18 cellular contexts compared by ENCODE assay signal in the genomic region with DNA sequence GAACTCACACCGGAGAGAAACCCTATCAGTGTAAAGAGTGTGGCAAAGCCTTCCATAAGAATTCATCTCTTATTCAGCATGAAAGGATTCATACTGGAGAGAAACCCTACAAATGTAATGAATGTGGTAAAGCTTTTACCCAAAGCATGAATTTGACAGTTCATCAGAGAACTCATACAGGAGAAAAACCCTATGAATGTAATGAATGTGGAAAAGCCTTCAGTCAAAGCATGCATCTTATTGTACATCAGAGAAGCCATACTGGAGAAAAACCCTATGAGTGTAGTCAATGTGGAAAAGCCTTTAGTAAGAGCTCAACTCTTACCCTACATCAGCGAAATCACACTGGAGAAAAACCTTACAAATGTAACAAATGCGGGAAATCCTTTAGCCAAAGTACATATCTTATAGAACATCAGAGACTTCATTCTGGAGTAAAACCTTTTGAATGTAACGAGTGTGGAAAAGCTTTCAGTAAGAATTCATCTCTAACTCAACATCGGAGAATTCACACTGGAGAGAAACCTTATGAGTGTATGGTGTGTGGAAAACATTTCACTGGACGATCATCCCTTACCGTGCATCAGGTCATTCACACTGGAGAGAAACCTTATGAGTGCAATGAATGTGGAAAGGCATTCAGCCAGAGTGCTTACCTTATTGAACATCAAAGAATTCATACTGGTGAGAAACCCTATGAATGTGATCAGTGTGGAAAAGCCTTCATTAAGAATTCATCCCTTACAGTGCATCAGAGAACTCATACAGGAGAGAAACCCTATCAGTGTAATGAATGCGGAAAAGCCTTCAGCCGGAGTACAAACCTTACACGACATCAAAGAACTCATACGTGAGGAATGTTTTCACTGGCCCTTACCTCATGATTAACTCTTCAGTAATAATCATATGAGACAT. TPM values are rescaled to one million over a fixed set of nuclear protein-coding genes. Genes with fewer than 3 reads are reported as not detected.
DNase-seq lines count a peak whose midpoint lies in the region; ATAC-seq, FAIRE-seq and TF ChIP-seq lines count a peak whose summit lies in the region.
"Had no signal": no experiment of that assay in that cellular context is flagged by ENCODE, and none has a peak within 500 bp of the region (broad histone marks: within the 10 kb centered on the region; RNA-seq: fewer than 3 reads in every experiment).

No MANE protein-coding gene starts in this region.

- no peak overlapping the region for H3K9ac ChIP-seq in BLaER1
- no peak overlapping the region for H3K9ac ChIP-seq in HCT116 (ENCODE audit: low read length)
- no peak overlapping the region for H3K9ac ChIP-seq in K562 (ENCODE audit: insufficient read depth in 1 of 2, low read depth in 2 of 2, low read length in 2 of 2)

- in situ Hi-C loops in K562 (cut with MboI), result no loop called here

- BruUV-seq in HCT116 (replicated peaks; lab: Mats Ljungman, UMichigan) (no TSS peak), K562 (replicated peaks; lab: Mats Ljungman, UMichigan) (no TSS peak)

- TF ChIP-seq CTCF in HCT116 (IDR thresholded peaks at IDR 0.05 in 2 of 3, conservative IDR thresholded peaks at IDR 0.05 in 1 of 3; ENCODE audit: borderline replicate concordance in 1 of 3, insufficient read depth in 1 of 3, low read depth in 2 of 3, low read length in 2 of 3) (no peak), K562 (IDR thresholded peaks at IDR 0.05 in 2 of 3, conservative IDR thresholded peaks at IDR 0.05 in 1 of 3; ENCODE audit: insufficient read depth in 2 of 3, low read depth in 1 of 3, low read length in 3 of 3) (no peak), spleen (IDR thresholded peaks at IDR 0.05 in 8 of 11, conservative IDR thresholded peaks at IDR 0.05 in 3 of 11) (no peak)

- no peaks in the 10 kb centered on the region for H3K9me1 ChIP-seq in K562 (ENCODE audit: control insufficient read depth, insufficient read depth, low read length)

- H3K27me3 ChIP-seq in BLaER1, result no peaks in the 10 kb centered on the region
- no peaks in the 10 kb centered on the region for H3K27me3 ChIP-seq in HCT116 (ENCODE audit: insufficient read depth, low read length)
- H3K27me3 ChIP-seq in K562 (ENCODE audit: control insufficient read depth in 2 of 2, insufficient read depth in 2 of 2, low read length in 2 of 2), result no peaks in the 10 kb centered on the region
- no peaks in the 10 kb centered on the region for H3K27me3 ChIP-seq in muscle layer of duodenum (ENCODE audit: low read depth, low read length)
- H3K27me3 ChIP-seq in spleen (replicated peaks in 1 of 7), result no peaks in the 10 kb centered on the region

- 0 out of 2 replicates have a peak overlapping the region, but pooled peaks have one; percentile 16 for H3K4me3 ChIP-seq in BLaER1
- H3K4me3 ChIP-seq in HCT116 (replicated peaks in 1 of 2; ENCODE audit: low read depth in 1 of 2, low read length in 2 of 2), result no peak overlapping the region
- H3K4me3 ChIP-seq in K562, result no peak overlapping the region
- H3K4me3 ChIP-seq in muscle layer of duodenum (ENCODE audit: low read depth in 1 of 2, low read length in 2 of 2), result peak overlapping the region; percentile 17 to 40
- H3K4me3 ChIP-seq in spleen, result no peak overlapping the region

- H3K36me3 ChIP-seq in BLaER1 (peaks cover 70% of the 10 kb centered on the region), HCT116 (ENCODE audit: control insufficient read depth in 1 of 2, insufficient read depth in 2 of 2, low read length in 2 of 2) (no peaks in the 10 kb centered on the region), K562 (ENCODE audit: control insufficient read depth, insufficient read depth, low read length) (no peaks in the 10 kb centered on the region), muscle layer of duodenum (ENCODE audit: control insufficient read depth in 1 of 2, insufficient read depth in 2 of 2, low read length in 2 of 2) (peaks cover 7 to 86% of the 10 kb centered on the region in 2 donors), spleen (peaks cover 0 to 57% (median 20%) of the 10 kb centered on the region in 6 donors)

- H3K27ac ChIP-seq in BLaER1 (no peak overlapping the region), HCT116 (ENCODE audit: low read depth, low read length) (no peak overlapping the region), K562 (ENCODE audit: extremely low read depth, low read depth, low read length) (no peak overlapping the region), muscle layer of duodenum (ENCODE audit: low read length) (no peak overlapping the region), spleen (no peak overlapping the region)

- TF ChIP-seq POLR2A in HCT116 (IDR thresholded peaks at IDR 0.05; ENCODE audit: borderline replicate concordance, extremely low read depth, insufficient read depth, insufficient read length), result no peak
- TF ChIP-seq POLR2A in K562 (conservative IDR thresholded peaks at IDR 0.05), result no peak
- TF ChIP-seq POLR2A in spleen (IDR thresholded peaks at IDR 0.05), result no peak

- H3K9me3 Mint-ChIP-seq in activated naive CD8-positive, alpha-beta T cell treated with anti-CD3 and anti-CD28 coated beads, Interleukin-2, amount 50 U/mL, for 24 hours, result peaks cover 76% of the 10 kb centered on the region

- FAIRE-seq in K562 (lab: Jason Lieb, UNC), result no peak

- DNase-seq in HCT116 (ENCODE audit: low read depth, low spot score), result no peak
- no peak for DNase-seq in K562 (ENCODE audit: extremely low read depth in 1 of 4, low spot score in 3 of 4)
- DNase-seq in activated naive CD8-positive, alpha-beta T cell treated with anti-CD3 and anti-CD28 coated beads, Interleukin-2, amount 50 U/mL, for 24 hours, result no peak
- DNase-seq in NCI-H187 (lab: John Stamatoyannopoulos, UW), result no peak
- no peak for DNase-seq in spleen
- DNase-seq: ACHN, AML-193, Caco-2, DMS79, MM.1S, NCI-H1092 treated with DMSO at 0.1 percent for 48 hours, NCI-H446, NCI-H69, SHP77 treated with DMSO at 0.1 percent for 48 hours had no signal

- H2AFZ ChIP-seq in HCT116 (ENCODE audit: low read depth, low read length, poor library complexity, severe bottlenecking) (no peak overlapping the region), K562 (ENCODE audit: low read depth, low read length) (no peak overlapping the region)

- no peaks in the 10 kb centered on the region for H3K4me1 ChIP-seq in BLaER1
- H3K4me1 ChIP-seq in HCT116 (ENCODE audit: control insufficient read depth in 1 of 2, insufficient read depth in 2 of 2, low read length in 2 of 2), result no peaks in the 10 kb centered on the region
- H3K4me1 ChIP-seq in K562 (replicated peaks in 1 of 2; ENCODE audit: control insufficient read depth in 2 of 2, insufficient read depth in 2 of 2, low read length in 2 of 2), result no peaks in the 10 kb centered on the region
- no peaks in the 10 kb centered on the region for H3K4me1 ChIP-seq in muscle layer of duodenum (ENCODE audit: control insufficient read depth in 1 of 2, insufficient read depth in 2 of 2, low read length in 2 of 2)
- no peaks in the 10 kb centered on the region for H3K4me1 ChIP-seq in spleen
- H3K4me1 ChIP-seq: Caco-2 had no signal

- CTCF ChIA-PET in HCT116 (lab: Charles Lee), result no interaction called here
- CTCF ChIA-PET in K562 (lab: Yijun Ruan, JAX; ENCODE audit: low intra/inter-chr PET ratio), result no interaction called here

- H3K79me2 ChIP-seq in HCT116 (ENCODE audit: insufficient read depth, low read length), result no peaks in the 10 kb centered on the region
- H3K79me2 ChIP-seq in K562 (ENCODE audit: control insufficient read depth, insufficient read depth, low read length), result no peaks in the 10 kb centered on the region

- no peaks in the 10 kb centered on the region for H3K9me2 ChIP-seq in HCT116 (ENCODE audit: insufficient read depth)

- POLR2A ChIA-PET in HCT116 (lab: Charles Lee) (no interaction called here), K562 (lab: Yijun Ruan, JAX) (no interaction called here)

- H3K9me3 ChIP-seq in BLaER1 (peaks cover 100% of the 10 kb centered on the region), HCT116 (ENCODE audit: control insufficient read depth in 1 of 2, insufficient read depth in 1 of 2, low read depth in 1 of 2, low read length in 2 of 2) (peaks cover 39 to 45% of the 10 kb centered on the region in 2 experiments; a peak in 2 of 4 replicates), K562 (replicated peaks; ENCODE audit: control insufficient read depth, insufficient read depth, low read depth, low read length) (peaks cover 5% of the 10 kb centered on the region), muscle layer of duodenum (ENCODE audit: control insufficient read depth in 1 of 2, low read length in 2 of 2) (peaks cover 62 to 94% of the 10 kb centered on the region in 2 donors), spleen (peaks cover 59 to 100% (median 100%) of the 10 kb centered on the region in 8 donors)

- no peak for TF ChIP-seq RAD21 in HCT116 (IDR thresholded peaks at IDR 0.05; ENCODE audit: low read depth)
- TF ChIP-seq RAD21 in K562 (CRISPR knock-in tag; conservative IDR thresholded peaks at IDR 0.05 in 1 of 2, IDR thresholded peaks at IDR 0.05 in 1 of 2), result no peak

- H3K36me3 Mint-ChIP-seq in activated naive CD8-positive, alpha-beta T cell treated with anti-CD3 and anti-CD28 coated beads, Interleukin-2, amount 50 U/mL, for 24 hours (ENCODE audit: low read depth), result peaks cover 72% of the 10 kb centered on the region

- H3K4me3 Mint-ChIP-seq in activated naive CD8-positive, alpha-beta T cell treated with anti-CD3 and anti-CD28 coated beads, Interleukin-2, amount 50 U/mL, for 24 hours, result no peak overlapping the region

- 7% methylated on average over 11 of the region's 11 CpGs for WGBS in K562 (ENCODE audit: insufficient coverage, low coverage, missing lambda C conversion rate)
- WGBS in spleen, 5 donors, result 90 to 96% (median 94%) methylated on average over 11 of the region's 11 CpGs

- intact Hi-C loops in HCT116 (cut with micrococcal nuclease), result no loop called here
- intact Hi-C loops in K562 (cut with micrococcal nuclease), result no loop called here
- intact Hi-C loops in spleen (cut with DNase I; ENCODE audit: low total_unique reads), result no loop called here

- RAD21 ChIA-PET in HCT116 (lab: Charles Lee; ENCODE audit: low non-redundant PET in 1 of 2, low total read pairs in 2 of 2, uncharacterized antibody in 2 of 2, unreplicated experiment in 2 of 2), result no interaction called here

- H3K27ac Mint-ChIP-seq in activated naive CD8-positive, alpha-beta T cell treated with anti-CD3 and anti-CD28 coated beads, Interleukin-2, amount 50 U/mL, for 24 hours, result no peak overlapping the region

- H3K4me1 Mint-ChIP-seq in activated naive CD8-positive, alpha-beta T cell treated with anti-CD3 and anti-CD28 coated beads, Interleukin-2, amount 50 U/mL, for 24 hours, result no peaks in the 10 kb centered on the region

- H4K20me1 ChIP-seq in BLaER1 (no peaks in the 10 kb centered on the region), HCT116 (ENCODE audit: insufficient read depth) (no peaks in the 10 kb centered on the region), K562 (replicated peaks; ENCODE audit: control insufficient read depth, insufficient read depth, low read length) (no peaks in the 10 kb centered on the region)

- no peaks in the 10 kb centered on the region for H3K27me3 Mint-ChIP-seq in activated naive CD8-positive, alpha-beta T cell treated with anti-CD3 and anti-CD28 coated beads, Interleukin-2, amount 50 U/mL, for 24 hours

- no peak for TF ChIP-seq EP300 in K562 (IDR thresholded peaks at IDR 0.05; ENCODE audit: low read length)

- H3K4me2 ChIP-seq in BLaER1 (no peak overlapping the region), HCT116 (ENCODE audit: low read length) (no peak overlapping the region), K562 (ENCODE audit: insufficient read depth, low read length) (no peak overlapping the region)

- ATAC-seq in HCT116, result no peak
- ATAC-seq in K562, result no peak
- ATAC-seq in activated naive CD8-positive, alpha-beta T cell treated with anti-CD3 and anti-CD28 coated beads, Interleukin-2, amount 50 U/mL, for 24 hours, result no peak
- ATAC-seq: SK-N-SH treated with all-trans-retinoic acid at 6 μM for 48 hours had no signal

RNA-seq across cellular contexts. Expression of gene ZNF454, which starts 8.9 kb away (rescaled TPM):
- total RNA-seq in HCT116 (2021; ENCODE audit: unreplicated experiment) (0.61 TPM), K562 (2014; rRNA removed) (not detected in 2 replicates), K562 (2014; rRNA removed; fragmentation: Illumina TruSeq; extraction: Trizol) (not detected in 2 replicates), K562 (2015; rRNA removed; fragmentation: Illumina TruSeq; extraction: Trizol) (not detected in 2 replicates), K562 (2021) (not detected in 2 replicates), spleen (1 to 10 TPM; 1.3 to 4.9 (median 2.2) TPM)
- not detected in 2 replicates for polyA plus RNA-seq in HCT116 (2012)
- total RNA-seq in K562 (2011; cell fraction: chromatin; rRNA removed; ENCODE audit: low replicate concordance), result not detected in 2 replicates
- not detected in 2 replicates for total RNA-seq in K562 (2011; cell fraction: nucleolus; rRNA removed)
- not detected in 2 replicates for total RNA-seq in K562 (2011; cell fraction: nucleoplasm; rRNA removed)
- polyA plus RNA-seq in K562 (2011; rRNA removed) (not detected in 2 replicates), K562 (2014; fragmentation: Illumina TruSeq; extraction: Trizol) (not detected in 2 replicates), K562 (2014; fragmentation: Nextera tagmentation; extraction: Ambion mirVana) (not detected), K562 (2014; rRNA removed) (not detected in 2 replicates), spleen (under 1 TPM; 0.20 to 0.64 (median 0.21) TPM)
- not detected in 2 replicates for polyA plus RNA-seq in K562 (2011; cell fraction: cytosol; rRNA removed)
- polyA plus RNA-seq in K562 (2011; cell fraction: nucleus; rRNA removed), result not detected in 2 replicates
- polyA plus RNA-seq in K562 (2012), result not detected in 2 replicates
- polyA minus RNA-seq in K562 (2011; rRNA and poly(A)+ RNA removed), result not detected in 2 replicates
- polyA minus RNA-seq in K562 (2011; cell fraction: cytosol; rRNA and poly(A)+ RNA removed), result not detected in 2 replicates
- not detected in 2 replicates for polyA minus RNA-seq in K562 (2011; cell fraction: nucleus; rRNA and poly(A)+ RNA removed)
- total RNA-seq: Caco-2, RPMI7951 had no signal

RNA-seq across cellular contexts. Expression of gene ZFP2, which starts 36.4 kb away (rescaled TPM):
- total RNA-seq in HCT116 (2021; ENCODE audit: unreplicated experiment) (0.57 TPM), K562 (2014; rRNA removed) (0.16 TPM in 1 of 2 replicates, not detected in the other), K562 (2014; rRNA removed; fragmentation: Illumina TruSeq; extraction: Trizol) (not detected in 2 replicates), K562 (2015; rRNA removed; fragmentation: Illumina TruSeq; extraction: Trizol) (0.07 TPM in 1 of 2 replicates, not detected in the other), K562 (2021) (not detected in 2 replicates), spleen (1 to 10 TPM; 1.4 to 2.4 (median 2.0) TPM)
- polyA plus RNA-seq in HCT116 (2012), result 0.17 and 0.39 TPM in 2 replicates
- 0.21 TPM in 1 of 2 replicates, not detected in the other for total RNA-seq in K562 (2011; cell fraction: chromatin; rRNA removed; ENCODE audit: low replicate concordance)
- total RNA-seq in K562 (2011; cell fraction: nucleolus; rRNA removed), result 0.26 TPM in 1 of 2 replicates, not detected in the other
- not detected in 2 replicates for total RNA-seq in K562 (2011; cell fraction: nucleoplasm; rRNA removed)
- polyA plus RNA-seq in K562 (2011; rRNA removed) (0.07 and 0.13 TPM in 2 replicates), K562 (2014; fragmentation: Illumina TruSeq; extraction: Trizol) (not detected in 2 replicates), K562 (2014; fragmentation: Nextera tagmentation; extraction: Ambion mirVana) (not detected), K562 (2014; rRNA removed) (not detected in 2 replicates), spleen (1 to 10 TPM; 1.5 to 1.8 (median 1.7) TPM)
- 0.03 TPM in 1 of 2 replicates, not detected in the other for polyA plus RNA-seq in K562 (2011; cell fraction: cytosol; rRNA removed)
- polyA plus RNA-seq in K562 (2011; cell fraction: nucleus; rRNA removed), result not detected in 2 replicates
- 0.05 and 0.25 TPM in 2 replicates for polyA plus RNA-seq in K562 (2012)
- not detected in 2 replicates for polyA minus RNA-seq in K562 (2011; rRNA and poly(A)+ RNA removed)
- not detected in 2 replicates for polyA minus RNA-seq in K562 (2011; cell fraction: cytosol; rRNA and poly(A)+ RNA removed)
- not detected in 2 replicates for polyA minus RNA-seq in K562 (2011; cell fraction: nucleus; rRNA and poly(A)+ RNA removed)
- total RNA-seq: RPMI7951 had no signal

Comparison
In these comparisons a context has a peak if more than half of its experiments do, and no peak if none do; other contexts are left out.
1. H3K4me3 ChIP-seq: peak in BLaER1 (single experiment) and muscle layer of duodenum (2 of 2); none in HCT116 (0 of 2), K562 (single experiment) and spleen (0 of 8).